ENCODE assay signal across 8 cellular contexts in genomic region chr4:41887821-41888699, GRCh38. TPM values are rescaled to one million over a fixed set of nuclear protein-coding genes. Genes with fewer than 3 reads are reported as not detected.
DNase-seq lines count a peak whose midpoint lies in the region; ATAC-seq and TF ChIP-seq lines count a peak whose summit lies in the region.

No MANE protein-coding gene starts in this region.

- no peak overlapping the region for H3K4me2 ChIP-seq in HCT116 (ENCODE audit: low read length)
- no peak overlapping the region for H3K4me2 ChIP-seq in neural cell (ENCODE audit: low read length)

- CTCF ChIA-PET in Caco-2 (lab: Charles Lee) = interaction anchor here (0.6 kb wide), 1 partner anchor 196 kb away, joined by 3 read pairs; no protein-coding TSS in a partner anchor
- CTCF ChIA-PET in HCT116 (lab: Charles Lee) = interaction anchor here (0.8 to 2.0 kb wide), 13 partner anchors 9 to 607 kb away, joined by 3 to 13 read pairs (median 3); no protein-coding TSS in a partner anchor

- in situ Hi-C loops in SK-MEL-5 (cut with HindIII; ENCODE audit: low pct_unique_long_range_greater_than_20kb, low sequenced_read_pairs) = no loop called here

- peak overlapping the region; percentile 95 for H2AFZ ChIP-seq in HCT116 (ENCODE audit: low read depth, low read length, poor library complexity, severe bottlenecking)
- no peak overlapping the region for H2AFZ ChIP-seq in neural cell (ENCODE audit: low read depth, low read length)

- no peak overlapping the region for H3K27ac Mint-ChIP-seq in Caco-2 (ENCODE audit: unreplicated experiment)

- ATAC-seq in HCT116 = no peak
- ATAC-seq in GM18873 (IDR thresholded peaks at IDR 0.05; ENCODE audit: low FRiP score, unreplicated experiment) = no peak
- no peak for ATAC-seq in GM19351 (IDR thresholded peaks at IDR 0.05; ENCODE audit: unreplicated experiment)

- POLR2A ChIA-PET in Caco-2 (lab: Charles Lee) (no interaction called here), HCT116 (lab: Charles Lee) (no interaction called here)

- H4K20me1 ChIP-seq in HCT116 (ENCODE audit: insufficient read depth) (no peaks in the 10 kb centered on the region), neural cell (ENCODE audit: insufficient read depth) (no peaks in the 10 kb centered on the region)

- intact Hi-C loops in Caco-2 (cut with micrococcal nuclease; ENCODE audit: unreplicated experiment) = loop anchor here (1.0 to 2.0 kb wide), 2 partner anchors 195 to 607 kb away; no protein-coding TSS in a partner anchor
- intact Hi-C loops in HCT116 (cut with micrococcal nuclease) = loop anchor here (1.0 to 2.0 kb wide), 2 partner anchors 195 to 607 kb away; no protein-coding TSS in a partner anchor

- H3K9me3 Mint-ChIP-seq in Caco-2 (ENCODE audit: unreplicated experiment) = no peaks in the 10 kb centered on the region

- H3K9me2 ChIP-seq in HCT116 (ENCODE audit: insufficient read depth) (no peaks in the 10 kb centered on the region), neural cell (ENCODE audit: insufficient read depth, low read length) (no peaks in the 10 kb centered on the region)

- H3K9ac ChIP-seq in HCT116 (ENCODE audit: low read length) (no peak overlapping the region), neural cell (ENCODE audit: low read length) (no peak overlapping the region)

- H3K4me3 Mint-ChIP-seq in Caco-2 (ENCODE audit: unreplicated experiment) = no peak overlapping the region

- no peaks in the 10 kb centered on the region for H3F3A ChIP-seq in neural cell (ENCODE audit: insufficient read depth, low read length, poor library complexity, severe bottlenecking)

- BruUV-seq in Caco-2 (replicated peaks; lab: Mats Ljungman, UMichigan) = no TSS peak
- BruUV-seq in HCT116 (replicated peaks; lab: Mats Ljungman, UMichigan) = no TSS peak

- H3K79me2 ChIP-seq in HCT116 (ENCODE audit: insufficient read depth, low read length) (no peaks in the 10 kb centered on the region), neural cell (replicated peaks; ENCODE audit: insufficient read depth, low read length) (no peaks in the 10 kb centered on the region)

- H3K27me3 ChIP-seq in Caco-2 (replicated peaks; ENCODE audit: control insufficient read depth, insufficient read depth, low read length) (no peaks in the 10 kb centered on the region; the same call in 1 of the 2 replicates), HCT116 (ENCODE audit: insufficient read depth, low read length) (no peaks in the 10 kb centered on the region), neural cell (ENCODE audit: insufficient read depth, low read depth, low read length) (peaks cover 20% of the 10 kb centered on the region), H7 (ENCODE audit: control insufficient read depth, insufficient read depth, low read length) (peaks cover 30% of the 10 kb centered on the region)

- TF ChIP-seq EP300 in neural cell (conservative IDR thresholded peaks at IDR 0.05; ENCODE audit: poor library complexity, severe bottlenecking) = no peak

- H3K27ac ChIP-seq in HCT116 (ENCODE audit: low read depth, low read length) (no peak overlapping the region), neural cell (ENCODE audit: low read length) (no peak overlapping the region)

- TF ChIP-seq POLR2A in HCT116 (IDR thresholded peaks at IDR 0.05; ENCODE audit: borderline replicate concordance, extremely low read depth, insufficient read depth, insufficient read length) = no peak

- peak; percentile 76 for TF ChIP-seq RAD21 in HCT116 (IDR thresholded peaks at IDR 0.05; ENCODE audit: low read depth)
- TF ChIP-seq RAD21 in neural cell (conservative IDR thresholded peaks at IDR 0.05) = peak; percentile 81

- no peaks in the 10 kb centered on the region for H3K27me3 Mint-ChIP-seq in Caco-2 (ENCODE audit: insufficient read depth, unreplicated experiment)

- no peaks in the 10 kb centered on the region for H3K36me3 Mint-ChIP-seq in Caco-2 (ENCODE audit: insufficient read depth, unreplicated experiment)

- no peaks in the 10 kb centered on the region for H3K9me3 ChIP-seq in Caco-2
- no peaks in the 10 kb centered on the region for H3K9me3 ChIP-seq in HCT116 (ENCODE audit: control insufficient read depth in 1 of 2, insufficient read depth in 1 of 2, low read depth in 1 of 2, low read length in 2 of 2)
- no peaks in the 10 kb centered on the region for H3K9me3 ChIP-seq in neural cell (ENCODE audit: low read length)

- DNase-seq in Caco-2 (peak in 1 of 2 experiments; percentile 44), HCT116 (ENCODE audit: low read depth, low spot score) (peak; percentile 34), SK-MEL-5 (ENCODE audit: low read depth, low spot score) (peak; percentile 55), dermis blood vessel endothelial cell (peak; percentile 78), H7 (no peak)

- H3K36me3 ChIP-seq in Caco-2 (ENCODE audit: control insufficient read depth, insufficient read depth, low read length) (no peaks in the 10 kb centered on the region), HCT116 (ENCODE audit: control insufficient read depth in 1 of 2, insufficient read depth in 2 of 2, low read length in 2 of 2) (no peaks in the 10 kb centered on the region), neural cell (ENCODE audit: insufficient read depth, low read length) (no peaks in the 10 kb centered on the region), H7 (replicated peaks; ENCODE audit: control insufficient read depth, insufficient read depth, low read length) (no peaks in the 10 kb centered on the region)

- RAD21 ChIA-PET in HCT116 (lab: Charles Lee; ENCODE audit: low non-redundant PET in 1 of 2, low total read pairs in 2 of 2, uncharacterized antibody in 2 of 2, unreplicated experiment in 2 of 2) = no interaction called here

- H3K4me1 Mint-ChIP-seq in Caco-2 (ENCODE audit: low read depth, unreplicated experiment) = no peaks in the 10 kb centered on the region

- H3K4me1 ChIP-seq in Caco-2 = no peaks in the 10 kb centered on the region
- H3K4me1 ChIP-seq in HCT116 (ENCODE audit: control insufficient read depth in 1 of 2, insufficient read depth in 2 of 2, low read length in 2 of 2) = no peaks in the 10 kb centered on the region; a peak in 1 of 4 replicates

- H3K4me3 ChIP-seq in Caco-2 (ENCODE audit: low read depth, low read length) = no peak overlapping the region
- no peak overlapping the region for H3K4me3 ChIP-seq in HCT116 (replicated peaks in 1 of 2; ENCODE audit: low read depth in 1 of 2, low read length in 2 of 2)
- H3K4me3 ChIP-seq in neural cell (ENCODE audit: low read length) = no peak overlapping the region
- H3K4me3 ChIP-seq in H7 (ENCODE audit: insufficient read depth, low read depth, low read length) = no peak overlapping the region

- TF ChIP-seq CTCF in Caco-2 (IDR thresholded peaks at IDR 0.05; ENCODE audit: insufficient read depth in 1 of 2, low read depth in 1 of 2, low read length in 1 of 2, severe bottlenecking in 1 of 2, unreplicated experiment in 1 of 2) = peak; percentile 68 to 78
- peak; percentile 74 to 90 (median 82) for TF ChIP-seq CTCF in HCT116 (IDR thresholded peaks at IDR 0.05 in 2 of 3, conservative IDR thresholded peaks at IDR 0.05 in 1 of 3; ENCODE audit: borderline replicate concordance in 1 of 3, insufficient read depth in 1 of 3, low read depth in 2 of 3, low read length in 2 of 3)
- TF ChIP-seq CTCF in neural cell (IDR thresholded peaks at IDR 0.05; ENCODE audit: poor library complexity, severe bottlenecking) = peak; percentile 85

TF ChIP-seq in HCT116, 20 proteins besides CTCF, POLR2A, EP300 and RAD21:
- no peak for TF ChIP-seq CBX3 (IDR thresholded peaks at IDR 0.05; ENCODE audit: low read depth)
- TF ChIP-seq ELF1 (IDR thresholded peaks at IDR 0.05; ENCODE audit: borderline replicate concordance, low read depth) = no peak
- no peak for TF ChIP-seq ZNF274 (IDR thresholded peaks at IDR 0.05; ENCODE audit: low read depth, low read length)
- 0 out of 2 replicates have a peak, but pooled peaks have one; percentile 11 for TF ChIP-seq CEBPB (IDR thresholded peaks at IDR 0.05; ENCODE audit: low read depth)

TF ChIP-seq in neural cell, 6 proteins besides CTCF, POLR2A, EP300 and RAD21:
- TF ChIP-seq EZH2 (IDR thresholded peaks at IDR 0.05; ENCODE audit: borderline replicate concordance, insufficient read depth, low read length, poor library complexity, severe bottlenecking) = no peak
- no peak for TF ChIP-seq POLR2AphosphoS5 (IDR thresholded peaks at IDR 0.05)
- no peak for TF ChIP-seq REST (IDR thresholded peaks at IDR 0.05; ENCODE audit: borderline replicate concordance)
- TF ChIP-seq SMC3 (conservative IDR thresholded peaks at IDR 0.05; ENCODE audit: poor library complexity) = peak; percentile 92
- no peak for TF ChIP-seq TAF1 (IDR thresholded peaks at IDR 0.05; ENCODE audit: low read depth)
- no peak for TF ChIP-seq MXI1 (conservative IDR thresholded peaks at IDR 0.05; ENCODE audit: poor library complexity, severe bottlenecking)
TF ChIP-seq in neural cell: peak in this region for 1.

RNA-seq across cellular contexts. Expression of gene TMEM33, which starts 47.2 kb away (rescaled TPM):
- total RNA-seq in Caco-2 (2022) = 66.2 and 78.0 TPM in 2 replicates
- total RNA-seq in HCT116 (2021; ENCODE audit: unreplicated experiment) = 82.4 TPM
- polyA plus RNA-seq in HCT116 (2012) = 26.9 and 33.4 TPM in 2 replicates
- total RNA-seq in SK-MEL-5 (2014; rRNA removed; shearing (Covaris generic)) = 167 and 171 TPM in 2 replicates
- polyA plus RNA-seq in SK-MEL-5 (2015; cell fraction: cytosol; rRNA removed) = 99.1 and 112 TPM in 2 replicates
- 26.8 and 28.1 TPM in 2 replicates for polyA plus RNA-seq in SK-MEL-5 (2015; cell fraction: nucleus; rRNA removed)
- total RNA-seq in dermis blood vessel endothelial cell = 58.2 and 72.3 TPM in 2 replicates
- 26.5 and 29.0 TPM in 2 replicates for polyA plus RNA-seq in neural cell
- polyA minus RNA-seq in neural cell = 104 and 129 TPM in 2 replicates
- 42.7 and 61.7 TPM in 2 replicates for total RNA-seq in H7 (2014; rRNA removed; shearing (Covaris generic))
